8 cellular contexts compared by ENCODE assay signal in genomic region chr2:165874445-165875039, GRCh38.
DNase-seq lines count a peak whose midpoint lies in the region; ATAC-seq and TF ChIP-seq lines count a peak whose summit lies in the region.

No MANE protein-coding gene starts in this region.

- no peak overlapping the region for H3K4me3 ChIP-seq in WERI-Rb-1 (ENCODE audit: low read depth, low read length)

- ATAC-seq in GM19324 (IDR thresholded peaks at IDR 0.05; ENCODE audit: low FRiP score, unreplicated experiment) = peak; percentile 86
- peak; percentile 91 for ATAC-seq in HG03139 (IDR thresholded peaks at IDR 0.05; ENCODE audit: unreplicated experiment)

- H3K27ac ChIP-seq in WERI-Rb-1 = no peak overlapping the region

- no peaks in the 10 kb centered on the region for H3K27me3 ChIP-seq in WERI-Rb-1 (ENCODE audit: insufficient read depth, low read depth, severe bottlenecking)

- DNase-seq in DMS 273 treated with DMSO at 0.1 percent for 48 hours (lab: John Stamatoyannopoulos, UW) = peak; percentile 45
- peak; percentile 76 for DNase-seq in NCI-H2171 treated with DMSO at 0.1 percent for 48 hours (lab: John Stamatoyannopoulos, UW)
- DNase-seq in WERI-Rb-1 = no peak
- peak; percentile 54 for DNase-seq in foreskin melanocyte
- peak; percentile 81 for DNase-seq in pons (ENCODE audit: low spot score)
- DNase-seq in activated T-cell treated with anti-CD3 and anti-CD28 coated beads, Interleukin-2, amount 50 U/mL, for 1 hour = no peak

- peak; percentile 35; the same call in 1 of the 2 replicates for TF ChIP-seq CTCF in WERI-Rb-1 (IDR thresholded peaks at IDR 0.05; ENCODE audit: low read depth, low read length)

- peaks cover 3% of the 10 kb centered on the region; the same call in 1 of the 2 replicates for H3K36me3 ChIP-seq in WERI-Rb-1

- no peaks in the 10 kb centered on the region for H3K9me3 ChIP-seq in WERI-Rb-1 (ENCODE audit: severe bottlenecking)

Comparison
In these comparisons a context has a peak if more than half of its experiments do, and no peak if none do; other contexts are left out.
1. DNase-seq: peak in DMS 273 treated with DMSO at 0.1 percent for 48 hours (single experiment), NCI-H2171 treated with DMSO at 0.1 percent for 48 hours (single experiment), foreskin melanocyte (single experiment) and pons (single experiment); none in WERI-Rb-1 (single experiment) and activated T-cell treated with anti-CD3 and anti-CD28 coated beads, Interleukin-2, amount 50 U/mL, for 1 hour (single experiment).